ENCODE assay signal across 9 cellular contexts in the genomic region with DNA sequence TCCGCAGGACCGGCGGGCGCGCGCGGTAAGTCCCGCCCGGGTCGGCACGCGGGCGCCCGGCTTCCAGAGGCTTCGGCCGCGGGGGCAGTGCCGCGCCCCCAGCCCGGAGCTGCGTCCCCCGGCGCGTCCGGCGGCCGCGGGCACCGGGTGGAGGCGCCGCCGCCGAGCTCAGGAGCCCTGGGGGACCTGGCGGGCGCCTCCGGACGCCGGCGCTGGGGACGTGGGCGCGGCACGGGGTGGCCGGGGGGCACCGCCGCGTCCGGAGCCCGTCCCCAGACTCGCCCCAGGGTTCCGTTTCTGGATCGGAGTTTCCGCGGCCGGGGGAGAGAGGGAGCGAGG. TPM values are rescaled to one million over a fixed set of nuclear protein-coding genes. Genes with fewer than 3 reads are reported as not detected.
A peak's percentile ranks its signal among the peaks of the same experiment; 100 is the strongest.
DNase-seq lines count a peak whose midpoint lies in the region; ATAC-seq, FAIRE-seq and TF ChIP-seq lines count a peak whose summit lies in the region.
"Had no signal": no experiment of that assay in that cellular context is flagged by ENCODE, and none has a peak within 500 bp of the region (broad histone marks: within the 10 kb centered on the region; RNA-seq: fewer than 3 reads in every experiment).

No MANE protein-coding gene starts in this region.

- H3K4me3 ChIP-seq in AG04449 (ENCODE audit: low read depth, low read length) (peak overlapping the region; percentile 70), bronchial epithelial cell (ENCODE audit: low read depth, low read length) (peak overlapping the region; percentile 86), mesendoderm (ENCODE audit: low read length) (no peak overlapping the region)

- FAIRE-seq in bronchial epithelial cell (lab: Jason Lieb, UNC), result no peak
- FAIRE-seq: TTC549 had no signal

- peaks cover 7% of the 10 kb centered on the region for H3K4me1 ChIP-seq in mesendoderm (ENCODE audit: control insufficient read depth, low read depth, low read length)

- H3K56ac ChIP-seq in mesendoderm (ENCODE audit: low read length), result peak overlapping the region; percentile 68

- CTCF ChIA-PET in AG04449 (lab: Yijun Ruan, JAX), result interaction anchor here (1.2 to 10.5 kb wide), 6 partner anchors 9 to 302 kb away, joined by 4 to 67 read pairs (median 8); no protein-coding TSS in a partner anchor

- H3K23ac ChIP-seq in mesendoderm (ENCODE audit: low read length), result no peak overlapping the region

- no peak overlapping the region for H3K4ac ChIP-seq in mesendoderm (ENCODE audit: low read depth, low read length)

- TF ChIP-seq CTCF in AG04449 (IDR thresholded peaks at IDR 0.05; ENCODE audit: insufficient read depth, low read length, missing control alignments), result no peak
- no peak for TF ChIP-seq CTCF in bronchial epithelial cell (IDR thresholded peaks at IDR 0.05; ENCODE audit: insufficient read depth, low read length, severe bottlenecking)

- no peak overlapping the region for H2BK120ac ChIP-seq in mesendoderm (ENCODE audit: low read depth, low read length)

- H3K27ac ChIP-seq in mesendoderm (ENCODE audit: low read depth, low read length), result no peak overlapping the region

- H3K4me2 ChIP-seq in mesendoderm (ENCODE audit: low read length), result peak overlapping the region; percentile 88

- H4K5ac ChIP-seq in mesendoderm (ENCODE audit: low read length), result no peak overlapping the region

- no peak overlapping the region for H2AK5ac ChIP-seq in mesendoderm (ENCODE audit: low read length)

- peak overlapping the region; percentile 51 for H3K9ac ChIP-seq in mesendoderm (ENCODE audit: low read length)

- no CpG with 5 or more reads among the region's 56 CpGs for WGBS in mesendoderm (ENCODE audit: extremely low coverage, insufficient coverage, low lambda C conversion rate)

- H3K79me1 ChIP-seq in mesendoderm (ENCODE audit: low read length), result no peaks in the 10 kb centered on the region

- no peaks in the 10 kb centered on the region for H3K79me2 ChIP-seq in mesendoderm (ENCODE audit: control insufficient read depth, insufficient read depth, low read length)

- peak overlapping the region; percentile 35 for H3K18ac ChIP-seq in mesendoderm (ENCODE audit: low read length)

- H2BK15ac ChIP-seq in mesendoderm (replicated peaks; ENCODE audit: low read depth), result no peak overlapping the region

- no peak for DNase-seq in AG04449 (ENCODE audit: low read depth, low spot score)
- DNase-seq in bronchial epithelial cell (ENCODE audit: low read depth), result no peak
- DNase-seq in mesendoderm, result no peak
- DNase-seq in activated CD4-positive, CD25-positive, alpha-beta regulatory T cell (lab: John Stamatoyannopoulos, UW), result no peak
- no peak for DNase-seq in NCI-H1436 (lab: John Stamatoyannopoulos, UW)

- ATAC-seq in HG02759 (IDR thresholded peaks at IDR 0.05; ENCODE audit: unreplicated experiment) (peak; percentile 35), HG03135 (IDR thresholded peaks at IDR 0.05; ENCODE audit: unreplicated experiment) (no peak), GM19455 (IDR thresholded peaks at IDR 0.05; ENCODE audit: unreplicated experiment) (no peak)

- H2BK5ac ChIP-seq in mesendoderm (ENCODE audit: low read length), result no peak overlapping the region

- H3K36me3 ChIP-seq in bronchial epithelial cell (ENCODE audit: control insufficient read depth, insufficient read depth, low read length) (no peaks in the 10 kb centered on the region), mesendoderm (ENCODE audit: control insufficient read depth, insufficient read depth, low read length) (no peaks in the 10 kb centered on the region)

- H3K27me3 ChIP-seq in bronchial epithelial cell (ENCODE audit: control insufficient read depth, insufficient read depth, low read length) (no peaks in the 10 kb centered on the region), mesendoderm (ENCODE audit: insufficient read depth, low read length, poor library complexity) (peaks cover 7% of the 10 kb centered on the region)

- no peak overlapping the region for H4K8ac ChIP-seq in mesendoderm (ENCODE audit: low read depth, low read length)

- POLR2A ChIA-PET in AG04449 (lab: Yijun Ruan, JAX), result interaction anchor here (1.1 kb wide), 1 partner anchor 24 kb away, joined by 5 read pairs; no protein-coding TSS in a partner anchor

RNA-seq across cellular contexts. Expression of gene NBL1, which starts 0.3 kb away (rescaled TPM):
- total RNA-seq in bronchial epithelial cell, result 55.3 and 108 TPM in 2 replicates
- 4.2 TPM for polyA plus RNA-seq in mesendoderm (2013, experiment 1 of 2)
- polyA plus RNA-seq in mesendoderm (2013, experiment 2 of 2), result 4.6 TPM

RNA-seq across cellular contexts. Expression of gene HTR6, which starts 20.3 kb away (rescaled TPM):
- total RNA-seq in bronchial epithelial cell, result not detected in 2 replicates
- polyA plus RNA-seq in mesendoderm (2013, experiment 1 of 2), result 0.04 TPM
- 0.03 TPM for polyA plus RNA-seq in mesendoderm (2013, experiment 2 of 2)
